ENCODE assay signal across 18 cellular contexts in the genomic region with DNA sequence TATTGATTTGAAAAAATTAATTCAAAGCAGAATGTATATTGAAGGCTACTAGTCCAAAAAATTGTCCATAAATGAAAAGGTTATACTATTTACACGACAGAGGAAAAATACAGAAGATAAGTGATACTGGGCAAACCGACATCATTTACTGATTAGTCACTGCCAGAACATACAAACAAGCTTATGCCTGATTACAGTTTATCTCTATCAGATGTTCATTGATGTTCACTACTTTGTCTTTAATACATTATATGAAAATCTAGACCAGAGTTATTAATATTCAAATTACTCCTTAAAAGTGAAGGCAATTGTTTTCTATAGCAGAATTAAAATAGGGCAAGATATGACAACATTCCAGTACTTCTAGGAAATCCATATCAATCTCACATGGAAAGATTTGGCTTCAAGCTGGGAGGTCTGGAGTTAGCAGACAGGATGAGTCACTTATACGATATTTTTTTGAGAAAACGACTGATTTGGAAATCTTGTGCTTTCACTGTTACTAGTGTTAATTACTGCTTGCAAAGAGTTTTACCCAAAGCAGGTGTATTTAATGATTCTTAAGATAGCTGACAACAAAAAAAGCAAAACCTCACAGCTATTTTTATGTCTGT. TPM values are rescaled to one million over a fixed set of nuclear protein-coding genes. Genes with fewer than 3 reads are reported as not detected.
DNase-seq lines count a peak whose midpoint lies in the region; ATAC-seq and FAIRE-seq lines count a peak whose summit lies in the region.
"Had no signal": no experiment of that assay in that cellular context is flagged by ENCODE, and none has a peak within 500 bp of the region (broad histone marks: within the 10 kb centered on the region; RNA-seq: fewer than 3 reads in every experiment).

No MANE protein-coding gene starts in this region.

- 0 out of 2 replicates have a peak, but pooled peaks cover 6% of the 10 kb centered on the region for H3K4me1 ChIP-seq in GM23248 (ENCODE audit: insufficient read depth)
- no peaks in the 10 kb centered on the region for H3K4me1 ChIP-seq in naive thymus-derived CD4-positive, alpha-beta T cell (ENCODE audit: control insufficient read depth in 2 of 2, insufficient read depth in 2 of 2, low read length in 2 of 2)

- FAIRE-seq in RCC 7860 (lab: Jason Lieb, UNC): peak; percentile 42

- no peaks in the 10 kb centered on the region for H3K27me3 Mint-ChIP-seq in activated naive CD8-positive, alpha-beta T cell treated with anti-CD3 and anti-CD28 coated beads for 36 hours
- H3K27me3 Mint-ChIP-seq in naive thymus-derived CD4-positive, alpha-beta T cell: no peaks in the 10 kb centered on the region
- H3K27me3 Mint-ChIP-seq: activated CD4-positive, alpha-beta T cell treated with anti-CD3 and anti-CD28 coated beads for 36 hours; activated T-cell treated with anti-CD3 and anti-CD28 coated beads, Interleukin-2, amount 50 U/mL, for 24 hours; CD4-positive, alpha-beta T cell had no signal

- no peak overlapping the region for H3K4me3 Mint-ChIP-seq in activated naive CD8-positive, alpha-beta T cell treated with anti-CD3 and anti-CD28 coated beads for 36 hours
- H3K4me3 Mint-ChIP-seq in naive thymus-derived CD4-positive, alpha-beta T cell: no peak overlapping the region
- H3K4me3 Mint-ChIP-seq: activated CD4-positive, alpha-beta T cell treated with anti-CD3 and anti-CD28 coated beads for 36 hours; activated T-cell treated with anti-CD3 and anti-CD28 coated beads, Interleukin-2, amount 50 U/mL, for 24 hours; CD4-positive, alpha-beta T cell; nephron had no signal

- H3K9me3 ChIP-seq in GM23248 (ENCODE audit: low read depth): no peaks in the 10 kb centered on the region
- no peaks in the 10 kb centered on the region for H3K9me3 ChIP-seq in naive thymus-derived CD4-positive, alpha-beta T cell (ENCODE audit: control insufficient read depth in 2 of 3, low read length in 3 of 3)

- no peak overlapping the region for H3K27ac Mint-ChIP-seq in activated naive CD8-positive, alpha-beta T cell treated with anti-CD3 and anti-CD28 coated beads for 36 hours
- no peak overlapping the region for H3K27ac Mint-ChIP-seq in naive thymus-derived CD4-positive, alpha-beta T cell
- H3K27ac Mint-ChIP-seq: activated CD4-positive, alpha-beta T cell treated with anti-CD3 and anti-CD28 coated beads for 36 hours; activated T-cell treated with anti-CD3 and anti-CD28 coated beads, Interleukin-2, amount 50 U/mL, for 24 hours; CD4-positive, alpha-beta T cell; nephron had no signal

- in situ Hi-C loops in GM23248 (cut with MboI): no loop called here

- no peak overlapping the region for H3K27ac ChIP-seq in GM23248
- no peak overlapping the region for H3K27ac ChIP-seq in naive thymus-derived CD4-positive, alpha-beta T cell (ENCODE audit: low read depth, low read length)
- H3K27ac ChIP-seq: dorsolateral prefrontal cortex had no signal

- DNase-seq in GM23248 (peak; percentile 30), RCC 7860 (ENCODE audit: low spot score) (no peak), fibroblast of gingiva (ENCODE audit: low read depth) (peak; percentile 35), renal cortical epithelial cell (ENCODE audit: low read depth) (peak; percentile 27), NK-92 (lab: John Stamatoyannopoulos, UW; ENCODE audit: unreplicated experiment) (no peak), NCI-H2227 (lab: John Stamatoyannopoulos, UW; ENCODE audit: unreplicated experiment) (no peak)
- no peak for DNase-seq in activated naive CD8-positive, alpha-beta T cell treated with anti-CD3 and anti-CD28 coated beads for 36 hours
- no peak for DNase-seq in naive thymus-derived CD4-positive, alpha-beta T cell
- DNase-seq: activated CD4-positive, alpha-beta T cell treated with anti-CD3 and anti-CD28 coated beads for 36 hours; activated T-cell treated with anti-CD3 and anti-CD28 coated beads, Interleukin-2, amount 50 U/mL, for 24 hours; amniotic stem cell; CD4-positive, alpha-beta T cell; dorsolateral prefrontal cortex; head of caudate nucleus; NCI-H187 treated with DMSO at 0.1 percent for 48 hours; NCI-H82 had no signal

- H2AFZ ChIP-seq in GM23248: no peak overlapping the region

- no peaks in the 10 kb centered on the region for H3F3A ChIP-seq in GM23248 (ENCODE audit: insufficient read depth)

- CTCF ChIA-PET in naive thymus-derived CD4-positive, alpha-beta T cell (lab: Charles Lee): no interaction called here

- peaks cover 1% of the 10 kb centered on the region for H3K36me3 Mint-ChIP-seq in activated naive CD8-positive, alpha-beta T cell treated with anti-CD3 and anti-CD28 coated beads for 36 hours
- peaks cover 0 to 3% (median 0%) of the 10 kb centered on the region in 5 donors for H3K36me3 Mint-ChIP-seq in naive thymus-derived CD4-positive, alpha-beta T cell

- H3K4me3 ChIP-seq in GM23248: no peak overlapping the region
- H3K4me3 ChIP-seq in naive thymus-derived CD4-positive, alpha-beta T cell (ENCODE audit: low read length): no peak overlapping the region
- H3K4me3 ChIP-seq: dorsolateral prefrontal cortex had no signal

- H3K79me2 ChIP-seq in GM23248 (ENCODE audit: insufficient read depth): no peaks in the 10 kb centered on the region

- H3K4me2 ChIP-seq in GM23248 (ENCODE audit: unreplicated experiment): no peak overlapping the region

- ATAC-seq in naive thymus-derived CD4-positive, alpha-beta T cell: no peak
- ATAC-seq: activated CD4-positive, alpha-beta T cell treated with anti-CD3 and anti-CD28 coated beads for 36 hours; sciatic nerve had no signal

- H3K9ac ChIP-seq in GM23248: no peak overlapping the region

- 8 to 10% methylated on average over 4 of the region's 4 CpGs for WGBS in GM23248 (ENCODE audit: low coverage in 1 of 2, low lambda C conversion rate in 2 of 2, missing lambda C conversion rate in 2 of 2), 2 experiments

- H3K9me3 Mint-ChIP-seq in activated naive CD8-positive, alpha-beta T cell treated with anti-CD3 and anti-CD28 coated beads for 36 hours: no peaks in the 10 kb centered on the region
- H3K9me3 Mint-ChIP-seq in naive thymus-derived CD4-positive, alpha-beta T cell: peaks cover 0 to 3% (median 0%) of the 10 kb centered on the region in 11 donors
- H3K9me3 Mint-ChIP-seq: activated T-cell treated with anti-CD3 and anti-CD28 coated beads, Interleukin-2, amount 50 U/mL, for 24 hours; CD4-positive, alpha-beta T cell; nephron had no signal

- no peaks in the 10 kb centered on the region for H4K20me1 ChIP-seq in GM23248 (ENCODE audit: insufficient read depth)

- H3K4me1 Mint-ChIP-seq in activated naive CD8-positive, alpha-beta T cell treated with anti-CD3 and anti-CD28 coated beads for 36 hours: no peaks in the 10 kb centered on the region
- no peaks in the 10 kb centered on the region for H3K4me1 Mint-ChIP-seq in naive thymus-derived CD4-positive, alpha-beta T cell

- H3K27me3 ChIP-seq in GM23248 (replicated peaks; ENCODE audit: insufficient read depth): peaks cover 20% of the 10 kb centered on the region; the same call in 1 of the 2 replicates
- no peaks in the 10 kb centered on the region for H3K27me3 ChIP-seq in naive thymus-derived CD4-positive, alpha-beta T cell (ENCODE audit: control insufficient read depth in 2 of 2, insufficient read depth in 2 of 2, low read length in 2 of 2)
- H3K27me3 ChIP-seq: dorsolateral prefrontal cortex had no signal

- 0 out of 2 replicates have a peak, but pooled peaks cover 5% of the 10 kb centered on the region for H3K9me2 ChIP-seq in GM23248 (ENCODE audit: insufficient read depth)

- intact Hi-C loops in naive thymus-derived CD4-positive, alpha-beta T cell (cut with micrococcal nuclease): loop anchor here in 1 of 2 donors (10.0 kb wide), 1 partner anchor 206 kb away; a partner anchor contains a TSS

- no peaks in the 10 kb centered on the region for H3K36me3 ChIP-seq in GM23248 (ENCODE audit: low read depth)
- no peaks in the 10 kb centered on the region for H3K36me3 ChIP-seq in naive thymus-derived CD4-positive, alpha-beta T cell (ENCODE audit: control insufficient read depth in 2 of 3, insufficient read depth in 3 of 3, low read length in 3 of 3)

- POLR2A ChIA-PET in naive thymus-derived CD4-positive, alpha-beta T cell (lab: Charles Lee): no interaction called here

RNA-seq across cellular contexts. Expression of a gene that starts 31.8 kb away (rescaled TPM):
- not detected in 2 replicates for total RNA-seq in GM23248 (2014; rRNA removed; shearing (Covaris generic))
- polyA plus RNA-seq in GM23248 (2016; fragmentation: Nextera tagmentation; extraction: Ambion mirVana): not detected in 2 replicates
- total RNA-seq in renal cortical epithelial cell: 8.7 and 105 TPM in 2 replicates
- 1 to 10 TPM; 6.0 to 6.2 TPM for total RNA-seq in activated naive CD8-positive, alpha-beta T cell treated with anti-CD3 and anti-CD28 coated beads for 36 hours
- 10 to 100 TPM in 1 of 5 experiments, 1 to 10 TPM in 4; 2.5 to 13.5 (median 4.6) TPM for total RNA-seq in naive thymus-derived CD4-positive, alpha-beta T cell
- 10 to 100 TPM in 1 of 2 donors, 1 to 10 TPM in 1; 7.5 to 13.1 TPM for polyA plus RNA-seq in naive thymus-derived CD4-positive, alpha-beta T cell

Comparison
In these comparisons a context has a peak if more than half of its experiments do, and no peak if none do; other contexts are left out.
1. DNase-seq: peak in GM23248 (single experiment), fibroblast of gingiva (single experiment) and renal cortical epithelial cell (single experiment); none in RCC 7860 (single experiment), NK-92 (single experiment), activated naive CD8-positive, alpha-beta T cell treated with anti-CD3 and anti-CD28 coated beads for 36 hours (single experiment), NCI-H2227 (single experiment) and naive thymus-derived CD4-positive, alpha-beta T cell (0 of 9).